Comparison of ENCODE assay signal across 16 cellular contexts in the genomic region with DNA sequence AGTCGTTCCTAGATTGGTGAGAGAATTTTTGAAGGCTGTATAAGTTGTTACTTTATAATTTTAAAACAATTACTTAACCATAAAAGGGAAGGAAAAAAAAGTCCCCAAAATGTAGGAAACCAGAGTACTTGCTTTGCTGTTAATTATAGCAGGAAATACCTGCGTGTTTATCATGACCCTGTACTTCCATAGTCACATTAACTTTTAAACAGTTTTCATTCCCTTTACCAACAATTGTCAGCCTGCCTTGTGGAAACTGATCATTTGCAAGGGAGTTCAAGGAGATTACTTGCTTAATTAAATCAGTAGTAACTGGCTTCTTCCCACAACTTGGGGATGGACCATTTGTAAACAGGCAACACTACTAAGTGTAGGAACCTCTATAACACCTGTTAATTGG. TPM values are rescaled to one million over a fixed set of nuclear protein-coding genes. Genes with fewer than 3 reads are reported as not detected.
DNase-seq lines count a peak whose midpoint lies in the region.
"Had no signal": no experiment of that assay in that cellular context is flagged by ENCODE, and none has a peak within 500 bp of the region (broad histone marks: within the 10 kb centered on the region; RNA-seq: fewer than 3 reads in every experiment).

No MANE protein-coding gene starts in this region.

- DNase-seq in NCI-H82 (lab: John Stamatoyannopoulos, UW) (peak; percentile 11), NCI-H82 treated with DMSO at 0.1 percent for 48 hours (lab: John Stamatoyannopoulos, UW; ENCODE audit: unreplicated experiment) (no peak), dermis microvascular lymphatic vessel endothelial cell (ENCODE audit: low read depth in 2 of 2) (peak; percentile 29 to 34), NCI-H748 (lab: John Stamatoyannopoulos, UW; ENCODE audit: unreplicated experiment) (no peak), substantia nigra (lab: John Stamatoyannopoulos, UW) (no peak)
- DNase-seq: AML-193; Caco-2; Calu3; CD4-positive, alpha-beta T cell; CD8-positive, alpha-beta T cell; DMS79 treated with DMSO at 0.1 percent for 48 hours; GF-D8 had no signal

- H3K27ac ChIP-seq in substantia nigra (ENCODE audit: low read depth, low read length, poor library complexity, severe bottlenecking): no peak overlapping the region
- H3K27ac ChIP-seq: 22Rv1; A549; BLaER1 treated with 17β-estradiol and CSF1 and Interleukin-3, amounts not matched to agents 10 nM and 100 nM; C4-2B had no signal

RNA-seq across cellular contexts. Expression of gene ITPRID2, which starts 6.4 kb away (rescaled TPM):
- total RNA-seq in dermis microvascular lymphatic vessel endothelial cell: 119 and 141 TPM in 2 replicates

Comparison
In these comparisons a context has a peak if more than half of its experiments do, and no peak if none do; other contexts are left out.
1. DNase-seq: peak in NCI-H82 (single experiment) and dermis microvascular lymphatic vessel endothelial cell (2 of 2); none in NCI-H82 treated with DMSO at 0.1 percent for 48 hours (single experiment), NCI-H748 (single experiment) and substantia nigra (0 of 49).